20 cellular contexts compared by ENCODE assay signal in genomic region chr2:8538531-8538930, GRCh38.
DNase-seq lines count a peak whose midpoint lies in the region; ATAC-seq, FAIRE-seq and TF ChIP-seq lines count a peak whose summit lies in the region.
"Had no signal": no experiment of that assay in that cellular context is flagged by ENCODE, and none has a peak within 500 bp of the region (broad histone marks: within the 10 kb centered on the region; RNA-seq: fewer than 3 reads in every experiment).

No MANE protein-coding gene starts in this region.

- H3K36me3 Mint-ChIP-seq in activated naive CD8-positive, alpha-beta T cell treated with anti-CD3 and anti-CD28 coated beads, Interleukin-2, amount 10 ng/mL, durations not matched to agents 7 days and 5 days, result no peaks in the 10 kb centered on the region
- H3K36me3 Mint-ChIP-seq in activated naive CD8-positive, alpha-beta T cell treated with anti-CD3 and anti-CD28 coated beads for 36 hours, result no peaks in the 10 kb centered on the region
- H3K36me3 Mint-ChIP-seq in natural killer cell treated with Interleukin-12 subunit alpha and Interleukin-12 subunit beta and Interleukin-15 and Interleukin-18, amount 100 ng/mL, for 72 hours, result no peaks in the 10 kb centered on the region
- H3K36me3 Mint-ChIP-seq: CD4-positive, CD25-positive, alpha-beta regulatory T cell had no signal

- H2AFZ ChIP-seq in GM12878 (ENCODE audit: control insufficient read depth, low read depth, low read length), result no peak overlapping the region

- no peak for DNase-seq in activated naive CD8-positive, alpha-beta T cell treated with anti-CD3 and anti-CD28 coated beads, Interleukin-2, amount 10 ng/mL, durations not matched to agents 7 days and 5 days
- no peak for DNase-seq in activated naive CD8-positive, alpha-beta T cell treated with anti-CD3 and anti-CD28 coated beads for 36 hours
- no peak for DNase-seq in GM12878 (ENCODE audit: low read depth, low spot score)
- peak; percentile 23 for DNase-seq in natural killer cell treated with Interleukin-12 subunit alpha and Interleukin-12 subunit beta and Interleukin-15 and Interleukin-18, amount 100 ng/mL, for 72 hours (ENCODE audit: low spot score)
- peak; percentile 39 for DNase-seq in ureter (ENCODE audit: low spot score)
- DNase-seq in stimulated activated CD4-positive, alpha-beta T cell treated with anti-CD3 and anti-CD28 coated beads, Interleukin-1b, Interleukin-23, amount 100 ng/mL, for 48 hours, result no peak
- no peak for DNase-seq in activated T-cell treated with anti-CD3 and anti-CD28 coated beads, Interleukin-2, amount 50 U/mL, for 1 hour
- DNase-seq: CD4-positive, CD25-positive, alpha-beta regulatory T cell; HCEC 1CT; heart right ventricle; NCI-H1417 treated with DMSO at 0.1 percent for 48 hours; NCI-H2171 treated with DMSO at 0.1 percent for 48 hours; NCI-H82 had no signal

- peaks cover 66% of the 10 kb centered on the region for H3K4me1 Mint-ChIP-seq in activated naive CD8-positive, alpha-beta T cell treated with anti-CD3 and anti-CD28 coated beads, Interleukin-2, amount 10 ng/mL, durations not matched to agents 7 days and 5 days
- H3K4me1 Mint-ChIP-seq in activated naive CD8-positive, alpha-beta T cell treated with anti-CD3 and anti-CD28 coated beads for 36 hours, result peaks cover 46% of the 10 kb centered on the region
- H3K4me1 Mint-ChIP-seq in natural killer cell treated with Interleukin-12 subunit alpha and Interleukin-12 subunit beta and Interleukin-15 and Interleukin-18, amount 100 ng/mL, for 72 hours (ENCODE audit: low read depth in 2 of 2), result peaks cover 74 to 79% of the 10 kb centered on the region in 2 donors

- H3K4me3 ChIP-seq in GM12878, result no peak overlapping the region
- H3K4me3 ChIP-seq: colonic mucosa, heart right ventricle, pancreas, vagina had no signal

- H4K20me1 ChIP-seq in GM12878 (ENCODE audit: control insufficient read depth, insufficient read depth), result no peaks in the 10 kb centered on the region

- no peak overlapping the region for H3K27ac ChIP-seq in GM12878 (ENCODE audit: control insufficient read depth, insufficient read depth)
- H3K27ac ChIP-seq: colonic mucosa had no signal

- no peaks in the 10 kb centered on the region for H3K36me3 ChIP-seq in GM12878 (ENCODE audit: control insufficient read depth in 2 of 2, insufficient read depth in 2 of 2, low read length in 1 of 2)
- H3K36me3 ChIP-seq: colonic mucosa, heart right ventricle, pancreas, vagina had no signal

- no peaks in the 10 kb centered on the region for H3K9me3 Mint-ChIP-seq in activated naive CD8-positive, alpha-beta T cell treated with anti-CD3 and anti-CD28 coated beads, Interleukin-2, amount 10 ng/mL, durations not matched to agents 7 days and 5 days
- no peaks in the 10 kb centered on the region for H3K9me3 Mint-ChIP-seq in activated naive CD8-positive, alpha-beta T cell treated with anti-CD3 and anti-CD28 coated beads for 36 hours
- no peaks in the 10 kb centered on the region for H3K9me3 Mint-ChIP-seq in natural killer cell treated with Interleukin-12 subunit alpha and Interleukin-12 subunit beta and Interleukin-15 and Interleukin-18, amount 100 ng/mL, for 72 hours
- H3K9me3 Mint-ChIP-seq: activated naive CD4-positive, alpha-beta T cell treated with anti-CD3 and anti-CD28 coated beads, Interleukin-2, amount 50 U/mL, for 72 hours had no signal

- H3K27me3 ChIP-seq in GM12878 (replicated peaks in 1 of 2; ENCODE audit: control insufficient read depth in 2 of 2, insufficient read depth in 2 of 2, low read length in 1 of 2), result no peaks in the 10 kb centered on the region
- H3K27me3 ChIP-seq: colonic mucosa, heart right ventricle, pancreas, vagina had no signal

- H3K79me2 ChIP-seq in GM12878 (ENCODE audit: control insufficient read depth, insufficient read depth, low read length), result no peaks in the 10 kb centered on the region

- CTCF ChIA-PET in GM12878 (lab: Yijun Ruan, JAX), result interaction anchor here (0.9 to 2.6 kb wide), 9 partner anchors 10 to 154 kb away, joined by 3 to 10 read pairs (median 5); partner anchors contain the start of gene ID2

- no peak for TF ChIP-seq RAD21 in GM12878 (IDR thresholded peaks at IDR 0.05; ENCODE audit: insufficient read depth, low read depth, low read length)

- peaks cover 44% of the 10 kb centered on the region for H3K4me1 ChIP-seq in GM12878 (ENCODE audit: control insufficient read depth, insufficient read depth, low read length)

- SMC1A ChIA-PET in GM12878 (lab: Charles Lee; ENCODE audit: uncharacterized antibody, unreplicated experiment), result interaction anchor here (0.9 to 10.9 kb wide), 13 partner anchors 14 to 227 kb away, joined by 3 to 284 read pairs (median 4); no protein-coding TSS in a partner anchor

- RAD21 ChIA-PET in GM12878 (lab: Charles Lee; ENCODE audit: unreplicated experiment), result interaction anchor here (1.2 to 10.3 kb wide), 11 partner anchors 17 to 227 kb away, joined by 3 to 322 read pairs (median 4); partner anchors contain the start of gene ID2

- intact Hi-C loops in GM12878 (cut with micrococcal nuclease; ENCODE audit: unreplicated experiment), result no loop called here

- no peak for ATAC-seq in activated naive CD8-positive, alpha-beta T cell treated with anti-CD3 and anti-CD28 coated beads, Interleukin-2, amount 10 ng/mL, durations not matched to agents 7 days and 5 days (ENCODE audit: low read depth)
- ATAC-seq in GM12878 (no peak), GM18511 (IDR thresholded peaks at IDR 0.05; ENCODE audit: unreplicated experiment) (no peak)
- no peak for ATAC-seq in natural killer cell treated with Interleukin-12 subunit alpha and Interleukin-12 subunit beta and Interleukin-15 and Interleukin-18, amount 100 ng/mL, for 72 hours
- ATAC-seq: activated naive CD4-positive, alpha-beta T cell treated with anti-CD3 and anti-CD28 coated beads, Interleukin-2, amount 50 U/mL, for 72 hours; heart right ventricle; Panc1; pancreas; SK-N-SH treated with all-trans-retinoic acid at 6 μM for 48 hours had no signal

- H3K4me2 ChIP-seq in GM12878 (ENCODE audit: control insufficient read depth, insufficient read depth), result no peak overlapping the region

- TF ChIP-seq EP300 in GM12878 (IDR thresholded peaks at IDR 0.05; ENCODE audit: borderline replicate concordance in 1 of 2, control insufficient read depth in 1 of 2, low read depth in 2 of 2, low read length in 2 of 2), result no peak

- no peak for TF ChIP-seq POLR2A in GM12878 (IDR thresholded peaks at IDR 0.05; ENCODE audit: low read depth, low read length)

- POLR2A ChIA-PET in activated naive CD8-positive, alpha-beta T cell treated with anti-CD3 and anti-CD28 coated beads, Interleukin-2, amount 10 ng/mL, durations not matched to agents 7 days and 5 days (lab: Charles Lee), result interaction anchor here (1.2 to 1.9 kb wide), 6 partner anchors 9 to 143 kb away, joined by 3 to 10 read pairs (median 5); partner anchors contain the start of gene ID2
- POLR2A ChIA-PET in GM12878 (lab: Charles Lee), result interaction anchor here (0.9 to 5.5 kb wide), 8 partner anchors 10 to 143 kb away, joined by 3 to 42 read pairs (median 6); partner anchors contain the start of gene ID2

- no peaks in the 10 kb centered on the region for H3K27me3 Mint-ChIP-seq in activated naive CD8-positive, alpha-beta T cell treated with anti-CD3 and anti-CD28 coated beads, Interleukin-2, amount 10 ng/mL, durations not matched to agents 7 days and 5 days
- H3K27me3 Mint-ChIP-seq in activated naive CD8-positive, alpha-beta T cell treated with anti-CD3 and anti-CD28 coated beads for 36 hours, result peaks cover 7% of the 10 kb centered on the region
- H3K27me3 Mint-ChIP-seq in natural killer cell treated with Interleukin-12 subunit alpha and Interleukin-12 subunit beta and Interleukin-15 and Interleukin-18, amount 100 ng/mL, for 72 hours, result no peaks in the 10 kb centered on the region
- H3K27me3 Mint-ChIP-seq: CD4-positive, CD25-positive, alpha-beta regulatory T cell had no signal

- 56% methylated on average over 9 of the region's 9 CpGs for WGBS in GM12878 (ENCODE audit: insufficient coverage, insufficient replicate concordance, low lambda C conversion rate, missing lambda C conversion rate)

- in situ Hi-C loops in GM12878 (cut with MboI), result no loop called here

- no peak for TF ChIP-seq CTCF in GM12878 (IDR thresholded peaks at IDR 0.05 in 2 of 3, conservative IDR thresholded peaks at IDR 0.05 in 1 of 3; ENCODE audit: control insufficient read depth in 2 of 3, extremely low read depth in 1 of 3, insufficient read depth in 1 of 3, low read depth in 3 of 3, low read length in 3 of 3)

- no peak for FAIRE-seq in GM12878 (lab: Jason Lieb, UNC)
- FAIRE-seq: pancreas had no signal

- no TSS peak for BruUV-seq in GM12878 (replicated peaks; lab: Mats Ljungman, UMichigan)

- H3K9me3 ChIP-seq in GM12878 (replicated peaks; ENCODE audit: control insufficient read depth, insufficient read depth, low read length), result no peaks in the 10 kb centered on the region
- H3K9me3 ChIP-seq: colonic mucosa, heart right ventricle, pancreas, vagina had no signal

- H3K4me3 Mint-ChIP-seq in activated naive CD8-positive, alpha-beta T cell treated with anti-CD3 and anti-CD28 coated beads, Interleukin-2, amount 10 ng/mL, durations not matched to agents 7 days and 5 days, result no peak overlapping the region
- H3K4me3 Mint-ChIP-seq in activated naive CD8-positive, alpha-beta T cell treated with anti-CD3 and anti-CD28 coated beads for 36 hours, result no peak overlapping the region
- peak overlapping the region; percentile 31 for H3K4me3 Mint-ChIP-seq in natural killer cell treated with Interleukin-12 subunit alpha and Interleukin-12 subunit beta and Interleukin-15 and Interleukin-18, amount 100 ng/mL, for 72 hours
- H3K4me3 Mint-ChIP-seq: CD4-positive, CD25-positive, alpha-beta regulatory T cell had no signal

- peak overlapping the region; percentile 67 for H3K27ac Mint-ChIP-seq in activated naive CD8-positive, alpha-beta T cell treated with anti-CD3 and anti-CD28 coated beads, Interleukin-2, amount 10 ng/mL, durations not matched to agents 7 days and 5 days
- H3K27ac Mint-ChIP-seq in activated naive CD8-positive, alpha-beta T cell treated with anti-CD3 and anti-CD28 coated beads for 36 hours, result no peak overlapping the region
- peak overlapping the region; percentile 71 to 96 for H3K27ac Mint-ChIP-seq in natural killer cell treated with Interleukin-12 subunit alpha and Interleukin-12 subunit beta and Interleukin-15 and Interleukin-18, amount 100 ng/mL, for 72 hours
- H3K27ac Mint-ChIP-seq: activated naive CD4-positive, alpha-beta T cell treated with anti-CD3 and anti-CD28 coated beads, Interleukin-2, amount 50 U/mL, for 72 hours had no signal

- no peak overlapping the region for H3K9ac ChIP-seq in GM12878 (ENCODE audit: control insufficient read depth, insufficient read depth, low read length)

TF ChIP-seq in GM12878, 131 proteins besides CTCF, POLR2A, EP300 and RAD21 (continues in another document):
- TF ChIP-seq NR2F1 (conservative IDR thresholded peaks at IDR 0.05), result peak; percentile 36

Comparison
In these comparisons a context has a peak if more than half of its experiments do, and no peak if none do; other contexts are left out.
1. DNase-seq: peak in natural killer cell treated with Interleukin-12 subunit alpha and Interleukin-12 subunit beta and Interleukin-15 and Interleukin-18, amount 100 ng/mL, for 72 hours (single experiment) and ureter (single experiment); none in activated naive CD8-positive, alpha-beta T cell treated with anti-CD3 and anti-CD28 coated beads, Interleukin-2, amount 10 ng/mL, durations not matched to agents 7 days and 5 days (single experiment), activated naive CD8-positive, alpha-beta T cell treated with anti-CD3 and anti-CD28 coated beads for 36 hours (single experiment), GM12878 (single experiment), stimulated activated CD4-positive, alpha-beta T cell treated with anti-CD3 and anti-CD28 coated beads, Interleukin-1b, Interleukin-23, amount 100 ng/mL, for 48 hours (single experiment) and activated T-cell treated with anti-CD3 and anti-CD28 coated beads, Interleukin-2, amount 50 U/mL, for 1 hour (single experiment).